4 cellular contexts compared by ENCODE assay signal in the genomic region with DNA sequence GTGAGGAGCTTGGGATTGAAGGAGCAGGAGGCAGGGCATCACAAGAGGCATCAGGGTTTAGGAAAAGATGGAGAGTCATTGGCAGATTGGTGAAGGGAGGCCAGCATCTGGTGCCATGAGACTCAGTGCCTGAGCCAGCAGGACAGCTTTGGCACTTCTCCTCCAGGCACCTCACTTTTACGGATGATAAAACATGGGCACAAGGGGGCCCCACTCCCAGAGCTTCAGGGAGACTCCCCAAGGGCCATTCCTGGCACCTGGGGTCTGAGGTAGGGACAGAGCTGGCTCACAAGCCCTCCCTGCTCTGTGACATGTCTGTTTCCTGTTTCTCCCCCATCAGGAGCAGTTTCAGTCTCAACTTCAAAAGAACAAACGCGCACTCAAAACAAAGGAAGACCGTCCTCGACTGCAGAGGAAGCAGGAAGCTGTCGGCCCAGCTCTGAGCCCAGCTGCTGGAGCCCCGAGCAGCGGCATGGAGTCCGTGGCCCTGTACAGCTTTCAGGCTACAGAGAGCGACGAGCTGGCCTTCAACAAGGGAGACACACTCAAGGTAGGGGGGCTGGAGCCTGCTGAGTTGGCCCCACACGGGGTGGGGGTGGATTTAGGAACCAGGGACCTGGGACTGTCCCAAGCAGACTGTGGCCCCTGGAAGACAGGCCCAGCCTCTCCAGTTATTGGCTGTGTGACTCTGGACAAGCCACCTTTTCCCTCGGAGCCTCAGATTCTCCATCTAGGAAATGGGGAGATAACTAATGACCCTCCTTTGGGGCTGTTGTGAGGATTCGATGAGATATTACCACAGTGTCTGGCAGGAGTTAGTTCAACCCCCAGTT. TPM values are rescaled to one million over a fixed set of nuclear protein-coding genes. Genes with fewer than 3 reads are reported as not detected.
"Had no signal": no experiment of that assay in that cellular context is flagged by ENCODE, and none has a peak within 500 bp of the region (broad histone marks: within the 10 kb centered on the region; RNA-seq: fewer than 3 reads in every experiment).

A gene (plus strand): TSS at position 442 of the 833 bp plus-strand sequence. CDS start 31 bp downstream, at position 473.

RNA-seq across cellular contexts. Expression of the gene that starts here (rescaled TPM):
- total RNA-seq: bronchial epithelial cell, hepatocyte had no signal
- polyA plus RNA-seq: aorta, fibroblast of lung, hepatocyte had no signal
